Comparison of ENCODE assay signal across 8 cellular contexts in genomic region chr12:98503343-98503592, GRCh38. TPM values are rescaled to one million over a fixed set of nuclear protein-coding genes. Genes with fewer than 3 reads are reported as not detected.
DNase-seq lines count a peak whose midpoint lies in the region; ATAC-seq and TF ChIP-seq lines count a peak whose summit lies in the region.

No MANE protein-coding gene starts in this region.

- peak overlapping the region; percentile 100 for H3K27ac Mint-ChIP-seq in CD4-positive, alpha-beta T cell

- ATAC-seq in CD4-positive, alpha-beta T cell (ENCODE audit: poor library complexity), result peak; percentile 66
- ATAC-seq in GM19397 (IDR thresholded peaks at IDR 0.05; ENCODE audit: unreplicated experiment) (peak; percentile 62), HG03558 (IDR thresholded peaks at IDR 0.05; ENCODE audit: extremely low read depth, unreplicated experiment) (peak; percentile 39)

- H3K36me3 Mint-ChIP-seq in CD4-positive, alpha-beta T cell (ENCODE audit: low read depth), result peaks cover 20% of the 10 kb centered on the region

- peak overlapping the region; percentile 99 for H3K4me3 Mint-ChIP-seq in CD4-positive, alpha-beta T cell

- POLR2A ChIA-PET in CD4-positive, alpha-beta T cell (lab: Charles Lee), result interaction anchor here (0.8 to 5.7 kb wide), 6 partner anchors 11 to 141 kb away, joined by 3 to 136 read pairs (median 4); partner anchors contain the start of genes IKBIP, SLC25A3 and TMPO

- intact Hi-C loops in CD4-positive, alpha-beta T cell (cut with DNase I, micrococcal nuclease), result loop anchor here (1.0 to 10.0 kb wide), 5 partner anchors 12 to 1598 kb away; partner anchors contain the start of genes APAF1 (in 1 of the 2), NEDD1 (in 1 of the 2), SLC25A3 (in 1 of the 2) and TMPO (in 1 of the 2)

- peaks cover 34% of the 10 kb centered on the region for H3K4me1 Mint-ChIP-seq in CD4-positive, alpha-beta T cell (ENCODE audit: low read depth)

- no peaks in the 10 kb centered on the region for H3K27me3 ChIP-seq in CD4-positive, alpha-beta T cell (ENCODE audit: control insufficient read depth, insufficient read depth, low read length)

- no peaks in the 10 kb centered on the region for H3K9me3 Mint-ChIP-seq in CD4-positive, alpha-beta T cell

- no peak for TF ChIP-seq CTCF in CD4-positive, alpha-beta T cell (IDR thresholded peaks at IDR 0.05)

- peaks cover 18% of the 10 kb centered on the region for H3K27me3 Mint-ChIP-seq in CD4-positive, alpha-beta T cell

- H3K9me3 ChIP-seq in CD4-positive, alpha-beta T cell (ENCODE audit: control insufficient read depth, low read length), result no peaks in the 10 kb centered on the region

- CTCF ChIA-PET in CD4-positive, alpha-beta T cell (lab: Charles Lee), result interaction anchor here (1.0 to 1.4 kb wide), 3 partner anchors 9 to 13 kb away, joined by 3 to 7 read pairs (median 4); no protein-coding TSS in a partner anchor

- H3K27ac ChIP-seq in CD4-positive, alpha-beta T cell (ENCODE audit: low read depth, low read length), result peak overlapping the region; percentile 88

- peak; percentile 74 to 83 (median 80) for DNase-seq in CD4-positive, alpha-beta T cell
- DNase-seq in NOMO-1 treated with dmso at 0.1 percent for 144 hours (lab: John Stamatoyannopoulos, UW; ENCODE audit: unreplicated experiment) (peak; percentile 85), activated T-cell treated with anti-CD3 and anti-CD28 coated beads for 1 hour (ENCODE audit: low read depth) (peak; percentile 82), epidermal melanocyte (ENCODE audit: insufficient read length, low spot score) (peak; percentile 65), middle frontal gyrus (ENCODE audit: extremely low spot score, low spot score) (peak; percentile 95)
- DNase-seq in stimulated activated CD8-positive, alpha-beta memory T cell treated with anti-CD3 and anti-CD28 coated beads, Interleukin-2, amount 100 ng/mL, for 48 hours (ENCODE audit: low read depth in 2 of 2), result peak; percentile 71 to 81

RNA-seq across cellular contexts. Expression of gene TMPO, which starts 12.1 kb away (rescaled TPM):
- 10 to 100 TPM; 64.1 to 73.3 TPM for total RNA-seq in CD4-positive, alpha-beta T cell

Comparison
In these comparisons a context has a peak if more than half of its experiments do, and no peak if none do; other contexts are left out.
1. Peak in every context shown above with its lines: DNase-seq, ATAC-seq and H3K27ac ChIP-seq.